ENCODE assay signal across 18 cellular contexts in genomic region chr14:91861091-91861490, GRCh38. TPM values are rescaled to one million over a fixed set of nuclear protein-coding genes. Genes with fewer than 3 reads are reported as not detected.
DNase-seq lines count a peak whose midpoint lies in the region; ATAC-seq lines count a peak whose summit lies in the region.
"Had no signal": no experiment of that assay in that cellular context is flagged by ENCODE, and none has a peak within 500 bp of the region (broad histone marks: within the 10 kb centered on the region; RNA-seq: fewer than 3 reads in every experiment).

No MANE protein-coding gene starts in this region.

- H3K9me2 ChIP-seq in Karpas-422 (replicated peaks; ENCODE audit: insufficient read depth, low read length), result no peaks in the 10 kb centered on the region

- no peaks in the 10 kb centered on the region for H3K9me3 ChIP-seq in T-helper 17 cell (ENCODE audit: control insufficient read depth, low read length, poor library complexity, severe bottlenecking)
- H3K9me3 ChIP-seq in Karpas-422 (ENCODE audit: low read length), result no peaks in the 10 kb centered on the region
- H3K9me3 ChIP-seq: esophagus squamous epithelium had no signal

- H3K4me3 ChIP-seq in Karpas-422 (ENCODE audit: low read length), result no peak overlapping the region
- H3K4me3 ChIP-seq: esophagus squamous epithelium had no signal

- H3K9ac ChIP-seq in Karpas-422 (ENCODE audit: low read length), result no peak overlapping the region

- H3K79me2 ChIP-seq in Karpas-422 (ENCODE audit: low read length), result no peaks in the 10 kb centered on the region

- no peaks in the 10 kb centered on the region for H3K9me3 Mint-ChIP-seq in activated naive CD4-positive, alpha-beta T cell treated with anti-CD3 and anti-CD28 coated beads for 36 hours
- H3K9me3 Mint-ChIP-seq in central memory CD8-positive, alpha-beta T cell, result no peaks in the 10 kb centered on the region
- no peaks in the 10 kb centered on the region for H3K9me3 Mint-ChIP-seq in stimulated activated naive CD8-positive, alpha-beta T cell treated with anti-CD3 and anti-CD28 coated beads, Interleukin-15, amount 100 ng/mL, for 72 hours
- H3K9me3 Mint-ChIP-seq: neural crest cell had no signal

- no peak overlapping the region for H2AFZ ChIP-seq in Karpas-422 (ENCODE audit: low read length)

- no peak for DNase-seq in activated naive CD4-positive, alpha-beta T cell treated with anti-CD3 and anti-CD28 coated beads for 36 hours
- DNase-seq in activated naive CD4-positive, alpha-beta T cell treated with anti-CD3 and anti-CD28 coated beads, Interleukin-2, amount 50 U/mL, for 16 hours, result no peak
- no peak for DNase-seq in T-helper 17 cell
- DNase-seq in central memory CD8-positive, alpha-beta T cell (ENCODE audit: low spot score in 2 of 2), result no peak
- no peak for DNase-seq in stimulated activated naive CD8-positive, alpha-beta T cell treated with anti-CD3 and anti-CD28 coated beads, Interleukin-15, amount 100 ng/mL, for 72 hours
- no peak for DNase-seq in COR-L47 (lab: John Stamatoyannopoulos, UW)
- DNase-seq in dermis blood vessel endothelial cell, result no peak
- no peak for DNase-seq in Karpas-422
- DNase-seq: ACHN; esophagus squamous epithelium; KG1; NCI-H1048; NCI-H1930; NCI-H446; stimulated activated CD8-positive, alpha-beta memory T cell treated with anti-CD3 and anti-CD28 coated beads, Interleukin-4, amount 100 ng/mL, for 48 hours; T1000 had no signal

- CTCF ChIA-PET in activated naive CD4-positive, alpha-beta T cell treated with anti-CD3 and anti-CD28 coated beads for 36 hours (lab: Charles Lee), result interaction anchor here (0.8 to 1.1 kb wide), 3 partner anchors 50 to 245 kb away, joined by 3 read pairs; partner anchors contain the start of gene ATXN3

- no peaks in the 10 kb centered on the region for H3K4me1 ChIP-seq in Karpas-422 (ENCODE audit: low read length)

- peak; percentile 73 for ATAC-seq in T-helper 17 cell
- no peak for ATAC-seq in central memory CD8-positive, alpha-beta T cell (replicated peaks; ENCODE audit: extremely low read depth, poor library complexity, severe bottlenecking)
- no peak for ATAC-seq in stimulated activated naive CD8-positive, alpha-beta T cell treated with anti-CD3 and anti-CD28 coated beads, Interleukin-15, amount 100 ng/mL, for 72 hours
- ATAC-seq: activated CD4-positive, CD25-positive, alpha-beta regulatory T cell treated with anti-CD3 and anti-CD28 coated beads, Interleukin-2, amount 50 U/mL, for 24 hours had no signal

- H3K4me2 ChIP-seq in Karpas-422 (ENCODE audit: low read depth, low read length, poor library complexity, severe bottlenecking), result no peak overlapping the region

- no peaks in the 10 kb centered on the region for H3K36me3 Mint-ChIP-seq in activated naive CD4-positive, alpha-beta T cell treated with anti-CD3 and anti-CD28 coated beads for 36 hours (ENCODE audit: low read depth)
- peaks cover 13% of the 10 kb centered on the region for H3K36me3 Mint-ChIP-seq in T-helper 17 cell (ENCODE audit: low read depth)
- peaks cover 71% of the 10 kb centered on the region for H3K36me3 Mint-ChIP-seq in central memory CD8-positive, alpha-beta T cell (ENCODE audit: insufficient read depth)

- H3K4me1 Mint-ChIP-seq in activated naive CD4-positive, alpha-beta T cell treated with anti-CD3 and anti-CD28 coated beads for 36 hours (ENCODE audit: low read depth), result peaks cover 72% of the 10 kb centered on the region
- peaks cover 64% of the 10 kb centered on the region for H3K4me1 Mint-ChIP-seq in T-helper 17 cell
- H3K4me1 Mint-ChIP-seq in central memory CD8-positive, alpha-beta T cell, result peaks cover 79% of the 10 kb centered on the region
- peaks cover 87% of the 10 kb centered on the region for H3K4me1 Mint-ChIP-seq in stimulated activated naive CD8-positive, alpha-beta T cell treated with anti-CD3 and anti-CD28 coated beads, Interleukin-15, amount 100 ng/mL, for 72 hours
- H3K4me1 Mint-ChIP-seq: neural crest cell had no signal

- peak overlapping the region; percentile 68 for H3K4me3 Mint-ChIP-seq in activated naive CD4-positive, alpha-beta T cell treated with anti-CD3 and anti-CD28 coated beads for 36 hours
- peak overlapping the region; percentile 96 for H3K4me3 Mint-ChIP-seq in T-helper 17 cell
- peak overlapping the region; percentile 80 for H3K4me3 Mint-ChIP-seq in central memory CD8-positive, alpha-beta T cell
- peak overlapping the region; percentile 77 to 85 for H3K4me3 Mint-ChIP-seq in stimulated activated naive CD8-positive, alpha-beta T cell treated with anti-CD3 and anti-CD28 coated beads, Interleukin-15, amount 100 ng/mL, for 72 hours
- H3K4me3 Mint-ChIP-seq: neural crest cell had no signal

- H3K27ac Mint-ChIP-seq in activated naive CD4-positive, alpha-beta T cell treated with anti-CD3 and anti-CD28 coated beads for 36 hours, result peak overlapping the region; percentile 95
- peak overlapping the region; percentile 100 for H3K27ac Mint-ChIP-seq in T-helper 17 cell
- H3K27ac Mint-ChIP-seq in central memory CD8-positive, alpha-beta T cell (ENCODE audit: low read depth), result peak overlapping the region; percentile 94
- peak overlapping the region; percentile 92 for H3K27ac Mint-ChIP-seq in stimulated activated naive CD8-positive, alpha-beta T cell treated with anti-CD3 and anti-CD28 coated beads, Interleukin-15, amount 100 ng/mL, for 72 hours

- H3K27me3 Mint-ChIP-seq in activated naive CD4-positive, alpha-beta T cell treated with anti-CD3 and anti-CD28 coated beads for 36 hours (ENCODE audit: low read depth), result no peaks in the 10 kb centered on the region
- no peaks in the 10 kb centered on the region for H3K27me3 Mint-ChIP-seq in T-helper 17 cell
- H3K27me3 Mint-ChIP-seq in central memory CD8-positive, alpha-beta T cell, result no peaks in the 10 kb centered on the region
- no peaks in the 10 kb centered on the region for H3K27me3 Mint-ChIP-seq in stimulated activated naive CD8-positive, alpha-beta T cell treated with anti-CD3 and anti-CD28 coated beads, Interleukin-15, amount 100 ng/mL, for 72 hours

- intact Hi-C loops in activated naive CD4-positive, alpha-beta T cell treated with anti-CD3 and anti-CD28 coated beads for 36 hours (cut with micrococcal nuclease), result no loop called here

- H4K20me1 ChIP-seq in Karpas-422 (ENCODE audit: insufficient read depth, low read depth, low read length), result no peaks in the 10 kb centered on the region

- no peak overlapping the region for H3K27ac ChIP-seq in Karpas-422 (ENCODE audit: low read length)
- H3K27ac ChIP-seq: esophagus squamous epithelium had no signal

- no peaks in the 10 kb centered on the region for H3K27me3 ChIP-seq in Karpas-422 (ENCODE audit: low read length)

- H3K36me3 ChIP-seq in Karpas-422 (ENCODE audit: insufficient read depth, low read length), result no peaks in the 10 kb centered on the region
- H3K36me3 ChIP-seq: esophagus squamous epithelium had no signal

RNA-seq across cellular contexts. Expression of gene TC2N, which starts 6.2 kb away (rescaled TPM):
- 10 to 100 TPM; 61.7 to 66.2 TPM for total RNA-seq in activated naive CD4-positive, alpha-beta T cell treated with anti-CD3 and anti-CD28 coated beads for 36 hours
- total RNA-seq in T-helper 17 cell (100 to 1,000 TPM; 178 to 214 TPM), dermis blood vessel endothelial cell (16.8 and 24.2 TPM in 2 replicates)
- total RNA-seq in Karpas-422 (2014; rRNA removed; shearing (Covaris generic); ENCODE audit: low replicate concordance), result not detected in 2 replicates
- total RNA-seq: neural crest cell had no signal

Comparison
In these comparisons a context has a peak if more than half of its experiments do, and no peak if none do; other contexts are left out.
1. RNA of gene TC2N, which starts 6.2 kb away (total RNA-seq): 178 to 214 TPM in T-helper 17 cell, 61.7 to 66.2 TPM in activated naive CD4-positive, alpha-beta T cell treated with anti-CD3 and anti-CD28 coated beads for 36 hours and 16.8 to 24.2 TPM in dermis blood vessel endothelial cell; not detected in Karpas-422; every median in the first group is over 10 times any median in the second.
2. Peak in every context shown above with its lines, with median percentiles within 50 percentile points of each other: H3K27ac Mint-ChIP-seq and H3K4me3 Mint-ChIP-seq.